In the genomic region with DNA sequence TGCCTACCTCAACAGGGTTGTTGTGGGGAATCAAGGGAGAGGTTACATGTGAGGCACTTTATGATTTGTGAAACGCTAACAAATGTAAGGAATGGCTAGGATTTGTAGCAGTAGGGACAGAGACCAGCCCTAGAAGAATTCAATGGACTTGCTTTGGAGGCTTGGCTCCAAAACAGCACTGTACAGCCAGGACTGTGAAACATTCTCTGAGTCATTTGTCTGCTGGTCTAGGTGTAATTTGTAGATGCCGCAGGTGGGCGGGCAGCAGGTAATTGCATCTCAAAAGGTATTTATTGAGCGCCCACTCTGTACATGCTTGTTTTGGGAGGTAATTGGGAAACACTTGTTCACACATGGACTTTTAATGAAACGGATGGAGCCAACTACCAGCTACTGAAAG, we compare ENCODE assay signal across 1 cellular context.
TF ChIP-seq lines count a peak whose summit lies in the region.

No MANE protein-coding gene starts in this region.

TF ChIP-seq in WTC11, 78 proteins besides CTCF, POLR2A, EP300 and RAD21 (continued from another document):
- TF ChIP-seq, protein P1, sequence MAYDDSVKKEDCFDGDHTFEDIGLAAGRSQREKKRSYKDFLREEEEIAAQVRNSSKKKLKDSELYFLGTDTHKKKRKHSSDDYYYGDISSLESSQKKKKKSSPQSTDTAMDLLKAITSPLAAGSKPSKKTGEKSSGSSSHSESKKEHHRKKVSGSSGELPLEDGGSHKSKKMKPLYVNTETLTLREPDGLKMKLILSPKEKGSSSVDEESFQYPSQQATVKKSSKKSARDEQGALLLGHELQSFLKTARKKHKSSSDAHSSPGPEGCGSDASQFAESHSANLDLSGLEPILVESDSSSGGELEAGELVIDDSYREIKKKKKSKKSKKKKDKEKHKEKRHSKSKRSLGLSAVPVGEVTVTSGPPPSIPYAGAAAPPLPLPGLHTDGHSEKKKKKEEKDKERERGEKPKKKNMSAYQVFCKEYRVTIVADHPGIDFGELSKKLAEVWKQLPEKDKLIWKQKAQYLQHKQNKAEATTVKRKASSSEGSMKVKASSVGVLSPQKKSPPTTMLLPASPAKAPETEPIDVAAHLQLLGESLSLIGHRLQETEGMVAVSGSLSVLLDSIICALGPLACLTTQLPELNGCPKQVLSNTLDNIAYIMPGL (CRISPR knock-in tag; IDR thresholded peaks at IDR 0.05): no peak
- TF ChIP-seq, protein P2, sequence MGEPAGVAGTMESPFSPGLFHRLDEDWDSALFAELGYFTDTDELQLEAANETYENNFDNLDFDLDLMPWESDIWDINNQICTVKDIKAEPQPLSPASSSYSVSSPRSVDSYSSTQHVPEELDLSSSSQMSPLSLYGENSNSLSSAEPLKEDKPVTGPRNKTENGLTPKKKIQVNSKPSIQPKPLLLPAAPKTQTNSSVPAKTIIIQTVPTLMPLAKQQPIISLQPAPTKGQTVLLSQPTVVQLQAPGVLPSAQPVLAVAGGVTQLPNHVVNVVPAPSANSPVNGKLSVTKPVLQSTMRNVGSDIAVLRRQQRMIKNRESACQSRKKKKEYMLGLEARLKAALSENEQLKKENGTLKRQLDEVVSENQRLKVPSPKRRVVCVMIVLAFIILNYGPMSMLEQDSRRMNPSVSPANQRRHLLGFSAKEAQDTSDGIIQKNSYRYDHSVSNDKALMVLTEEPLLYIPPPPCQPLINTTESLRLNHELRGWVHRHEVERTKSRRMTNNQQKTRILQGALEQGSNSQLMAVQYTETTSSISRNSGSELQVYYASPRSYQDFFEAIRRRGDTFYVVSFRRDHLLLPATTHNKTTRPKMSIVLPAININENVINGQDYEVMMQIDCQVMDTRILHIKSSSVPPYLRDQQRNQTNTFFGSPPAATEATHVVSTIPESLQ (CRISPR knock-in tag; IDR thresholded peaks at IDR 0.05): no peak
- TF ChIP-seq, protein P3, sequence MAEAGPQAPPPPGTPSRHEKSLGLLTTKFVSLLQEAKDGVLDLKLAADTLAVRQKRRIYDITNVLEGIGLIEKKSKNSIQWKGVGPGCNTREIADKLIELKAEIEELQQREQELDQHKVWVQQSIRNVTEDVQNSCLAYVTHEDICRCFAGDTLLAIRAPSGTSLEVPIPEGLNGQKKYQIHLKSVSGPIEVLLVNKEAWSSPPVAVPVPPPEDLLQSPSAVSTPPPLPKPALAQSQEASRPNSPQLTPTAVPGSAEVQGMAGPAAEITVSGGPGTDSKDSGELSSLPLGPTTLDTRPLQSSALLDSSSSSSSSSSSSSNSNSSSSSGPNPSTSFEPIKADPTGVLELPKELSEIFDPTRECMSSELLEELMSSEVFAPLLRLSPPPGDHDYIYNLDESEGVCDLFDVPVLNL (CRISPR knock-in tag; IDR thresholded peaks at IDR 0.05; ENCODE audit: borderline replicate concordance, low read depth): no peak
- no peak for TF ChIP-seq MYBL2 (CRISPR knock-in tag; IDR thresholded peaks at IDR 0.05)
- TF ChIP-seq ZNF281 (CRISPR knock-in tag; IDR thresholded peaks at IDR 0.05): no peak
- TF ChIP-seq OVOL2 (CRISPR knock-in tag; IDR thresholded peaks at IDR 0.05; ENCODE audit: borderline replicate concordance): no peak
- TF ChIP-seq MXD4 (CRISPR knock-in tag; IDR thresholded peaks at IDR 0.05; ENCODE audit: borderline replicate concordance): no peak
- TF ChIP-seq, protein P4, sequence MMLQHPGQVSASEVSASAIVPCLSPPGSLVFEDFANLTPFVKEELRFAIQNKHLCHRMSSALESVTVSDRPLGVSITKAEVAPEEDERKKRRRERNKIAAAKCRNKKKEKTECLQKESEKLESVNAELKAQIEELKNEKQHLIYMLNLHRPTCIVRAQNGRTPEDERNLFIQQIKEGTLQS (CRISPR knock-in tag; conservative IDR thresholded peaks at IDR 0.05): no peak
- TF ChIP-seq ZNF219 (CRISPR knock-in tag; IDR thresholded peaks at IDR 0.05; ENCODE audit: borderline replicate concordance): no peak
- no peak for TF ChIP-seq ELF4 (CRISPR knock-in tag; IDR thresholded peaks at IDR 0.05; ENCODE audit: low read depth)
- no peak for TF ChIP-seq ZMAT4 (CRISPR knock-in tag; IDR thresholded peaks at IDR 0.05)
- no peak for TF ChIP-seq NFATC4 (CRISPR knock-in tag; IDR thresholded peaks at IDR 0.05)
- no peak for TF ChIP-seq SOX15 (CRISPR knock-in tag; IDR thresholded peaks at IDR 0.05)
- TF ChIP-seq RORB (CRISPR knock-in tag; IDR thresholded peaks at IDR 0.05): no peak
TF ChIP-seq in WTC11: peak in this region for 0.
